ENCODE assay signal across 2 cellular contexts in the genomic region with DNA sequence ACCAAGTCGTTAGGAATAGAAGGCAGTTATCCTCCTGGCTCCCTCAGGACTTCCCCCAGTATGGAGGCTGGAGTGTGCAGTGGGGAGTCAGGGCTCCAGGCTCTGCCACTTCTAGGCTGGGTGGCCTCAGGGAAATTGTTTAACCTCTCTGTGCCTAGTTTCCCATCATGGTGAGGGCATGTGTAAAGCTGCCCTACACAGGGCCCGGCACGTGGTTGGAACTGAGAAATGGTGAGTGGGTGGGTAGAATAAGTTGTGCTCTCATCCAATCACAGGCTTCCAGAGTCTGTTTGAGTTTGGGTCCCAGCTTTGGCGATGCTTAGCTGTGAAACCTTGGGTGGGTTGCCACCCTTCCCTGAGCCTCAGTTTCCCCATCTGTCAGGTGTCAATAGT.
TF ChIP-seq lines count a peak whose summit lies in the region.

No MANE protein-coding gene starts in this region.

TF ChIP-seq in HepG2, 621 proteins besides CTCF, POLR2A, EP300 and RAD21:
- TF ChIP-seq ZFAT (CRISPR knock-in tag; conservative IDR thresholded peaks at IDR 0.05) = no peak
- TF ChIP-seq, protein P1, sequence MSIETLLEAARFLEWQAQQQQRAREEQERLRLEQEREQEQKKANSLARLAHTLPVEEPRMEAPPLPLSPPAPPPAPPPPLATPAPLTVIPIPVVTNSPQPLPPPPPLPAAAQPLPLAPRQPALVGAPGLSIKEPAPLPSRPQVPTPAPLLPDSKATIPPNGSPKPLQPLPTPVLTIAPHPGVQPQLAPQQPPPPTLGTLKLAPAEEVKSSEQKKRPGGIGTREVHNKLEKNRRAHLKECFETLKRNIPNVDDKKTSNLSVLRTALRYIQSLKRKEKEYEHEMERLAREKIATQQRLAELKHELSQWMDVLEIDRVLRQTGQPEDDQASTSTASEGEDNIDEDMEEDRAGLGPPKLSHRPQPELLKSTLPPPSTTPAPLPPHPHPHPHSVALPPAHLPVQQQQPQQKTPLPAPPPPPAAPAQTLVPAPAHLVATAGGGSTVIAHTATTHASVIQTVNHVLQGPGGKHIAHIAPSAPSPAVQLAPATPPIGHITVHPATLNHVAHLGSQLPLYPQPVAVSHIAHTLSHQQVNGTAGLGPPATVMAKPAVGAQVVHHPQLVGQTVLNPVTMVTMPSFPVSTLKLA (IDR thresholded peaks at IDR 0.05) = peak; percentile 61; the same call in 1 of the 2 replicates

TF ChIP-seq in K562, 482 proteins besides CTCF, POLR2A, EP300 and RAD21:
- no peak for TF ChIP-seq ZEB2 (IDR thresholded peaks at IDR 0.05)
- TF ChIP-seq, protein P2, sequence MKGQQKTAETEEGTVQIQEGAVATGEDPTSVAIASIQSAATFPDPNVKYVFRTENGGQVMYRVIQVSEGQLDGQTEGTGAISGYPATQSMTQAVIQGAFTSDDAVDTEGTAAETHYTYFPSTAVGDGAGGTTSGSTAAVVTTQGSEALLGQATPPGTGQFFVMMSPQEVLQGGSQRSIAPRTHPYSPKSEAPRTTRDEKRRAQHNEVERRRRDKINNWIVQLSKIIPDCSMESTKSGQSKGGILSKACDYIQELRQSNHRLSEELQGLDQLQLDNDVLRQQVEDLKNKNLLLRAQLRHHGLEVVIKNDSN (CRISPR knock-in tag; IDR thresholded peaks at IDR 0.05) = peak; percentile 47
- no peak for TF ChIP-seq EHMT2 (IDR thresholded peaks at IDR 0.05)
- no peak for TF ChIP-seq ZC3H11A (IDR thresholded peaks at IDR 0.05; ENCODE audit: low read depth, low read length)
TF ChIP-seq in K562: peak in this region for 1.
